14 cellular contexts compared by ENCODE assay signal in genomic region chr7:132738254-132738653, GRCh38.
DNase-seq lines count a peak whose midpoint lies in the region; ATAC-seq and TF ChIP-seq lines count a peak whose summit lies in the region.
"Had no signal": no experiment of that assay in that cellular context is flagged by ENCODE, and none has a peak within 500 bp of the region (broad histone marks: within the 10 kb centered on the region; RNA-seq: fewer than 3 reads in every experiment).

No MANE protein-coding gene starts in this region.

- peaks cover 18% of the 10 kb centered on the region for H3K4me1 ChIP-seq in PC-3 (ENCODE audit: insufficient read depth, low read length)
- no peaks in the 10 kb centered on the region for H3K4me1 ChIP-seq in GM23338 (ENCODE audit: insufficient read depth)

- H4K20me1 ChIP-seq in PC-3 (ENCODE audit: low read length) (no peaks in the 10 kb centered on the region), GM23338 (replicated peaks; ENCODE audit: insufficient read depth) (no peaks in the 10 kb centered on the region)

- H3K79me2 ChIP-seq in PC-3 (ENCODE audit: low read length), result no peaks in the 10 kb centered on the region
- no peaks in the 10 kb centered on the region for H3K79me2 ChIP-seq in GM23338 (replicated peaks; ENCODE audit: insufficient read depth)

- no TSS peak for BruUV-seq in PC-3 (replicated peaks; lab: Mats Ljungman, UMichigan)

- H3K4me2 ChIP-seq in PC-3 (ENCODE audit: low read length), result no peak overlapping the region
- H3K4me2 ChIP-seq in GM23338, result no peak overlapping the region

- H3K4me3 Mint-ChIP-seq in GM23338, result no peak overlapping the region
- H3K4me3 Mint-ChIP-seq: CD4-positive, alpha-beta T cell; central memory CD8-positive, alpha-beta T cell; T-helper 2 cell treated with Interferon-gamma antibody and Interleukin-4, amounts not matched to agents 5 μg/mL and 100 μg/mL, for 36 hours had no signal

- CTCF ChIA-PET in PC-3 (lab: Charles Lee), result no interaction called here

- H3K27me3 Mint-ChIP-seq in GM23338 (ENCODE audit: insufficient read depth, low read depth, poor library complexity), result peaks cover 3% of the 10 kb centered on the region

- intact Hi-C loops in PC-3 (cut with micrococcal nuclease), result no loop called here

- H3K9me3 ChIP-seq in PC-3 (ENCODE audit: low read length) (no peaks in the 10 kb centered on the region), WERI-Rb-1 (ENCODE audit: severe bottlenecking) (no peaks in the 10 kb centered on the region)
- H3K9me3 ChIP-seq: esophagus muscularis mucosa had no signal

- DNase-seq in Caki2 (ENCODE audit: low read depth) (peak; percentile 25), PC-3 (peak; percentile 93), dermis blood vessel endothelial cell (peak; percentile 26), myocyte (ENCODE audit: low read depth) (peak; percentile 51), GM23338 (ENCODE audit: low spot score) (no peak), WERI-Rb-1 (no peak)
- no peak for DNase-seq in stimulated activated CD4-positive, alpha-beta T cell treated with anti-CD3 and anti-CD28 coated beads, Interleukin-15, amount 100 ng/mL, for 24 hours
- DNase-seq: activated CD4-positive, alpha-beta T cell treated with anti-CD3 and anti-CD28 coated beads, Interleukin-2, amount 50 U/mL, for 4 hours; activated gamma-delta T cell; CD4-positive, alpha-beta T cell had no signal

- H3K36me3 Mint-ChIP-seq in GM23338 (ENCODE audit: low read depth), result no peaks in the 10 kb centered on the region

- H3K36me3 ChIP-seq in PC-3 (ENCODE audit: low read depth, low read length), result no peaks in the 10 kb centered on the region
- H3K36me3 ChIP-seq in GM23338 (ENCODE audit: insufficient read depth), result no peaks in the 10 kb centered on the region
- H3K36me3 ChIP-seq in WERI-Rb-1, result no peaks in the 10 kb centered on the region
- H3K36me3 ChIP-seq: esophagus muscularis mucosa had no signal

- no peaks in the 10 kb centered on the region; the same call in 1 of the 3 replicates for H3K4me1 Mint-ChIP-seq in GM23338
- H3K4me1 Mint-ChIP-seq: central memory CD8-positive, alpha-beta T cell had no signal

- H3F3A ChIP-seq in PC-3 (ENCODE audit: low read length, unreplicated experiment) (no peaks in the 10 kb centered on the region), GM23338 (replicated peaks; ENCODE audit: low read depth) (no peaks in the 10 kb centered on the region)

- no peaks in the 10 kb centered on the region for H3K27me3 ChIP-seq in PC-3 (ENCODE audit: low read length)
- no peaks in the 10 kb centered on the region for H3K27me3 ChIP-seq in GM23338 (ENCODE audit: insufficient read depth)
- H3K27me3 ChIP-seq in WERI-Rb-1 (ENCODE audit: insufficient read depth, low read depth, severe bottlenecking), result no peaks in the 10 kb centered on the region
- H3K27me3 ChIP-seq: esophagus muscularis mucosa had no signal

- TF ChIP-seq CTCF in PC-3 (conservative IDR thresholded peaks at IDR 0.05; ENCODE audit: low read depth, low read length) (no peak), GM23338 (conservative IDR thresholded peaks at IDR 0.05; ENCODE audit: low read depth in 2 of 2) (no peak), WERI-Rb-1 (IDR thresholded peaks at IDR 0.05; ENCODE audit: low read depth, low read length) (no peak)

- H3K27ac ChIP-seq in PC-3 (ENCODE audit: low read length) (no peak overlapping the region), GM23338 (ENCODE audit: low read depth) (no peak overlapping the region), WERI-Rb-1 (no peak overlapping the region)
- H3K27ac ChIP-seq: esophagus muscularis mucosa had no signal

- H3K9me2 ChIP-seq in PC-3 (replicated peaks; ENCODE audit: low read length), result no peaks in the 10 kb centered on the region
- H3K9me2 ChIP-seq in GM23338 (ENCODE audit: insufficient read depth), result no peaks in the 10 kb centered on the region

- H3K9ac ChIP-seq in PC-3 (ENCODE audit: low read length), result no peak overlapping the region

- in situ Hi-C loops in Caki2 (cut with HindIII; ENCODE audit: low pct_unique_long_range_greater_than_20kb, low sequenced_read_pairs), result no loop called here

- ATAC-seq in PC-3 (peak; percentile 94), GM18909 (IDR thresholded peaks at IDR 0.05; ENCODE audit: poor library complexity, unreplicated experiment) (no peak), GM23338 (no peak)

- POLR2A ChIA-PET in PC-3 (lab: Charles Lee; ENCODE audit: unreplicated experiment), result no interaction called here

- no peak overlapping the region for H3K27ac Mint-ChIP-seq in GM23338
- H3K27ac Mint-ChIP-seq: CD4-positive, alpha-beta T cell; T-helper 2 cell treated with Interferon-gamma antibody and Interleukin-4, amounts not matched to agents 5 μg/mL and 100 μg/mL, for 36 hours had no signal

- H3K4me3 ChIP-seq in PC-3 (ENCODE audit: low read length) (no peak overlapping the region), GM23338 (no peak overlapping the region), WERI-Rb-1 (ENCODE audit: low read depth, low read length) (no peak overlapping the region)
- H3K4me3 ChIP-seq: esophagus muscularis mucosa had no signal

- peaks cover 3% of the 10 kb centered on the region; the same call in 2 of the 3 replicates for H3K9me3 Mint-ChIP-seq in GM23338
- H3K9me3 Mint-ChIP-seq: CD4-positive, alpha-beta T cell; central memory CD8-positive, alpha-beta T cell had no signal

- H2AFZ ChIP-seq in PC-3 (ENCODE audit: low read length) (no peak overlapping the region), GM23338 (no peak overlapping the region)

TF ChIP-seq in GM23338, 12 proteins besides CTCF, POLR2A, EP300 and RAD21 (continues in another document):
- TF ChIP-seq EZH2 (IDR thresholded peaks at IDR 0.05; ENCODE audit: low read depth, unreplicated experiment) (no peak), ZNF462 (CRISPR knock-in tag; IDR thresholded peaks at IDR 0.05) (no peak), STAT1 (IDR thresholded peaks at IDR 0.05; ENCODE audit: unreplicated experiment) (no peak), CREB1 (CRISPR knock-in tag; IDR thresholded peaks at IDR 0.05; ENCODE audit: low read depth) (no peak)

Comparison
In these comparisons a context has a peak if more than half of its experiments do, and no peak if none do; other contexts are left out.
1. DNase-seq: peak in Caki2 (single experiment), PC-3 (single experiment), dermis blood vessel endothelial cell (single experiment) and myocyte (single experiment); none in GM23338 (single experiment), stimulated activated CD4-positive, alpha-beta T cell treated with anti-CD3 and anti-CD28 coated beads, Interleukin-15, amount 100 ng/mL, for 24 hours (single experiment) and WERI-Rb-1 (single experiment).